ENCODE assay signal across 1 cellular context in genomic region chrX:46208225-46208854, GRCh38.
TF ChIP-seq lines count a peak whose summit lies in the region.

No MANE protein-coding gene starts in this region.

TF ChIP-seq in GM12878, 131 proteins besides CTCF, POLR2A, EP300 and RAD21 (continued from another document):
- TF ChIP-seq TCF3 (IDR thresholded peaks at IDR 0.05; ENCODE audit: borderline replicate concordance, insufficient read depth, low read depth, low read length), result no peak
- TF ChIP-seq RUNX3 (IDR thresholded peaks at IDR 0.05; ENCODE audit: low read length), result no peak
- TF ChIP-seq, protein P1, sequence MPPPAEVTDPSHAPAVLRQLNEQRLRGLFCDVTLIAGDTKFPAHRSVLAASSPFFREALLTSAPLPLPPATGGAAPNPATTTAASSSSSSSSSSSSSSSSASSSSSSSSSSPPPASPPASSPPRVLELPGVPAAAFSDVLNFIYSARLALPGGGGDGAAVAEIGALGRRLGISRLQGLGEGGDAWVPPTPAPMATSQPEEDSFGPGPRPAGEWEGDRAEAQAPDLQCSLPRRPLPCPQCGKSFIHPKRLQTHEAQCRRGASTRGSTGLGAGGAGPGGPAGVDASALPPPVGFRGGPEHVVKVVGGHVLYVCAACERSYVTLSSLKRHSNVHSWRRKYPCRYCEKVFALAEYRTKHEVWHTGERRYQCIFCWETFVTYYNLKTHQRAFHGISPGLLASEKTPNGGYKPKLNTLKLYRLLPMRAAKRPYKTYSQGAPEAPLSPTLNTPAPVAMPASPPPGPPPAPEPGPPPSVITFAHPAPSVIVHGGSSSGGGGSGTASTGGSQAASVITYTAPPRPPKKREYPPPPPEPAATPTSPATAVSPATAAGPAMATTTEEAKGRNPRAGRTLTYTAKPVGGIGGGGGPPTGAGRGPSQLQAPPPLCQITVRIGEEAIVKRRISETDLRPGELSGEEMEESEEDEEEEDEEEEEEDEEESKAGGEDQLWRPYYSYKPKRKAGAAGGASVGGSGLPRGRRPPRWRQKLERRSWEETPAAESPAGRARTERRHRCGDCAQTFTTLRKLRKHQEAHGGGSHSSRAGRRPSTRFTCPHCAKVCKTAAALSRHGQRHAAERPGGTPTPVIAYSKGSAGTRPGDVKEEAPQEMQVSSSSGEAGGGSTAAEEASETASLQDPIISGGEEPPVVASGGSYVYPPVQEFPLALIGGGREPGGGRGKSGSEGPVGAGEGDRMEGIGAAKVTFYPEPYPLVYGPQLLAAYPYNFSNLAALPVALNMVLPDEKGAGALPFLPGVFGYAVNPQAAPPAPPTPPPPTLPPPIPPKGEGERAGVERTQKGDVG (CRISPR knock-in tag; IDR thresholded peaks at IDR 0.05), result no peak
- no peak for TF ChIP-seq FOXK2 (IDR thresholded peaks at IDR 0.05)
- no peak for TF ChIP-seq ATF3 (IDR thresholded peaks at IDR 0.05; ENCODE audit: borderline replicate concordance, extremely low read depth, low read depth, low read length)
- TF ChIP-seq TCF12 (IDR thresholded peaks at IDR 0.05; ENCODE audit: low read depth, low read length), result no peak
